18 cellular contexts compared by ENCODE assay signal in the genomic region with DNA sequence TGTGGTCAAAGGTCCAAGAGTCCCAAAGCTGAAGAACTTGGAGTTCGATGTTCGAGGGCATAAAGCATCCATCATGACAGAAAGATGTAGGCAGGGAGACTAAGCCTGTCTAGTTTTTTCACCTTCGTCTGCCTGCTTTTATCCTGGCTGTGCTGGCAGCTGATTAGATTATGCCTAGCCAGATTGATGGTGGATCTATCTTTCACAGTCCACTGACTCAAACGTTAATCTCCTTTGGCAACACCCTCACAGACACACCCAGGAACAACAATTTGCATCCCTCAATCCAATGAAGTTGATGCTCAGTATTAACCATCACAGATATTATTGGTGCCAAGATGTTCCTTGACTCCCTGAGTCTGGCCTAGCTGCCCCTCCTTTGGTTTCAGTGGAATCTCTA.
DNase-seq lines count a peak whose midpoint lies in the region; ATAC-seq and TF ChIP-seq lines count a peak whose summit lies in the region.
"Had no signal": no experiment of that assay in that cellular context is flagged by ENCODE, and none has a peak within 500 bp of the region (broad histone marks: within the 10 kb centered on the region; RNA-seq: fewer than 3 reads in every experiment).

No MANE protein-coding gene starts in this region.

- no peak overlapping the region for H3K23ac ChIP-seq in mesenchymal stem cell (ENCODE audit: low read length in 2 of 2)

- H3K18ac ChIP-seq in mesenchymal stem cell (ENCODE audit: low read depth in 1 of 2, low read length in 2 of 2), result no peak overlapping the region

- no peak overlapping the region for H2BK5ac ChIP-seq in mesenchymal stem cell (ENCODE audit: low read depth, low read length, poor library complexity, severe bottlenecking)

- H2AK5ac ChIP-seq in mesenchymal stem cell (ENCODE audit: low read length, severe bottlenecking), result no peak overlapping the region

- TF ChIP-seq CTCF in BE2C (IDR thresholded peaks at IDR 0.05; ENCODE audit: low read depth, low read length) (no peak), coronary artery (IDR thresholded peaks at IDR 0.05) (no peak)

- no peaks in the 10 kb centered on the region for H3K79me1 ChIP-seq in mesenchymal stem cell (replicated peaks; ENCODE audit: low read length, poor library complexity, severe bottlenecking)

- H2BK120ac ChIP-seq in mesenchymal stem cell (ENCODE audit: low read depth, low read length), result no peak overlapping the region

- intact Hi-C loops in Right ventricle myocardium superior (cut with DNase I), result no loop called here

- no peak overlapping the region for H3K4me3 ChIP-seq in BE2C (ENCODE audit: low read depth, low read length)
- no peak overlapping the region for H3K4me3 ChIP-seq in mesenchymal stem cell (ENCODE audit: insufficient read depth in 1 of 2, low read depth in 1 of 2, low read length in 2 of 2)
- no peak overlapping the region for H3K4me3 ChIP-seq in coronary artery

- H4K8ac ChIP-seq in mesenchymal stem cell (ENCODE audit: low read length), result peak overlapping the region; percentile 2

- H4K91ac ChIP-seq in mesenchymal stem cell (ENCODE audit: low read length), result no peak overlapping the region

- H3K36me3 ChIP-seq in BE2C (no peaks in the 10 kb centered on the region), mesenchymal stem cell (ENCODE audit: control insufficient read depth in 1 of 2, insufficient read depth in 2 of 2, low read depth in 1 of 2, low read length in 2 of 2) (no peaks in the 10 kb centered on the region)

- H3K9me3 ChIP-seq in BE2C (no peaks in the 10 kb centered on the region), mesenchymal stem cell (ENCODE audit: control insufficient read depth, low read length) (no peaks in the 10 kb centered on the region)

- H3K27me3 ChIP-seq in BE2C, result no peaks in the 10 kb centered on the region
- no peaks in the 10 kb centered on the region for H3K27me3 ChIP-seq in mesenchymal stem cell (ENCODE audit: control insufficient read depth in 1 of 2, insufficient read depth in 1 of 2, low read length in 2 of 2)

- no peak overlapping the region for H3K14ac ChIP-seq in mesenchymal stem cell (ENCODE audit: low read length in 2 of 2)

- H3K9ac ChIP-seq in mesenchymal stem cell (ENCODE audit: low read length), result no peak overlapping the region

- peak overlapping the region in 1 of 2 experiments; percentile 32 for H2BK12ac ChIP-seq in mesenchymal stem cell (ENCODE audit: low read length in 2 of 2)

- peaks cover 21% of the 10 kb centered on the region for H3K4me1 ChIP-seq in BE2C
- H3K4me1 ChIP-seq in mesenchymal stem cell (ENCODE audit: control insufficient read depth, insufficient read depth, low read depth, low read length), result peaks cover 2% of the 10 kb centered on the region

- DNase-seq in BE2C (peak; percentile 14), NCI-H524 (lab: John Stamatoyannopoulos, UW) (peak; percentile 53 to 86), SK-N-DZ (ENCODE audit: low spot score) (peak; percentile 63), mesenchymal stem cell (no peak), T-helper 9 cell (no peak), Right ventricle myocardium superior (no peak), coronary artery (ENCODE audit: low spot score) (no peak)
- DNase-seq: 8988T; CD4-positive, alpha-beta memory T cell; DMS53; GOT3; KG1; NCI-H1694 treated with DMSO at 0.1 percent for 48 hours; NCI-H2107; NCI-H510A treated with DMSO at 0.1 percent for 48 hours; SHP77 had no signal

- no peak overlapping the region for H2BK15ac ChIP-seq in mesenchymal stem cell (ENCODE audit: low read depth, poor library complexity, severe bottlenecking)

- H3K4ac ChIP-seq in mesenchymal stem cell (ENCODE audit: low read depth in 1 of 2, low read length in 2 of 2), result peak overlapping the region in 1 of 2 experiments; percentile 20

- no peak overlapping the region for H2AFZ ChIP-seq in mesenchymal stem cell (ENCODE audit: low read depth, low read length)

- H3K4me2 ChIP-seq in mesenchymal stem cell (ENCODE audit: low read length, poor library complexity, severe bottlenecking), result no peak overlapping the region

- H3K27ac ChIP-seq in mesenchymal stem cell (ENCODE audit: low read length, poor library complexity, severe bottlenecking), result no peak overlapping the region
- H3K27ac ChIP-seq in coronary artery, result no peak overlapping the region

- 79% methylated on average over 4 of the region's 4 CpGs for WGBS in mesenchymal stem cell

- ATAC-seq in Right ventricle myocardium superior (ENCODE audit: poor library complexity), result no peak
- ATAC-seq in HG03095 (IDR thresholded peaks at IDR 0.05; ENCODE audit: unreplicated experiment), result no peak
- ATAC-seq: HepG2 had no signal

Comparison
In these comparisons a context has a peak if more than half of its experiments do, and no peak if none do; other contexts are left out.
1. DNase-seq: peak in BE2C (single experiment), NCI-H524 (2 of 2) and SK-N-DZ (single experiment); none in mesenchymal stem cell (single experiment), T-helper 9 cell (single experiment), Right ventricle myocardium superior (single experiment) and coronary artery (single experiment).